1 cellular context compared by ENCODE assay signal in the genomic region with DNA sequence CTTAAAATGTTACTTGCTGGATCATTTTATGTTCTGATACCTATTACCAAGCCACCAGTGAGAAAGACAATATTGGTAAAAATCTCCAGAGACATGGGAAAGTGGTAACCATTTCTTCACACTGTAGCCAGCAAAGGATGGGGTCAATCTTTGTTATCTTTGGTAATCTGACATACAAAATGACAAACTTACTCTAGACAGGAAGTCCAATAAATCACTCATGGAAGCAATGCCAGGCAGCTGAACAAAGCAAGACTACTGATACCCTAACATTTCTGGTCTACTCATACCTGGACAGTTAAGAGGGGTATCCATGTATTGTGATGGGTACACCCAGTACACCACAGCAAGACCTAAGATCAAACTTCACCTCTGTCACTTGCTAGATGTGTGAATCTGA.
TF ChIP-seq lines count a peak whose summit lies in the region.

No MANE protein-coding gene starts in this region.

TF ChIP-seq in K562, 482 proteins besides CTCF, POLR2A, EP300 and RAD21:
- TF ChIP-seq, protein P1, sequence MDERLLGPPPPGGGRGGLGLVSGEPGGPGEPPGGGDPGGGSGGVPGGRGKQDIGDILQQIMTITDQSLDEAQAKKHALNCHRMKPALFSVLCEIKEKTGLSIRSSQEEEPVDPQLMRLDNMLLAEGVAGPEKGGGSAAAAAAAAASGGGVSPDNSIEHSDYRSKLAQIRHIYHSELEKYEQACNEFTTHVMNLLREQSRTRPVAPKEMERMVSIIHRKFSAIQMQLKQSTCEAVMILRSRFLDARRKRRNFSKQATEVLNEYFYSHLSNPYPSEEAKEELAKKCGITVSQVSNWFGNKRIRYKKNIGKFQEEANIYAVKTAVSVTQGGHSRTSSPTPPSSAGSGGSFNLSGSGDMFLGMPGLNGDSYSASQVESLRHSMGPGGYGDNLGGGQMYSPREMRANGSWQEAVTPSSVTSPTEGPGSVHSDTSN (CRISPR knock-in tag; IDR thresholded peaks at IDR 0.05; ENCODE audit: low read depth), result peak; percentile 23; the same call in 1 of the 2 replicates
- TF ChIP-seq, protein P1 (tag; conservative IDR thresholded peaks at IDR 0.05; ENCODE audit: low read depth), result peak; percentile 93
- TF ChIP-seq CBX2 (IDR thresholded peaks at IDR 0.05; ENCODE audit: insufficient read depth, low read length, poor library complexity, severe bottlenecking) (no peak), MEIS2 (IDR thresholded peaks at IDR 0.05; ENCODE audit: partially characterized antibody) (peak; percentile 95), TRIM24 (IDR thresholded peaks at IDR 0.05) (no peak), SP2 (IDR thresholded peaks at IDR 0.05; ENCODE audit: extremely low read depth, low read depth, low read length, poor library complexity, severe bottlenecking) (no peak), ETV1 (tag; conservative IDR thresholded peaks at IDR 0.05; ENCODE audit: low read depth) (peak; percentile 67), TRIM28 (IDR thresholded peaks at IDR 0.05) (no peak), SMARCA5 (IDR thresholded peaks at IDR 0.05) (no peak), SOX6 (IDR thresholded peaks at IDR 0.05) (0 out of 2 replicates have a peak, but pooled peaks have one; percentile 11), GABPA (tag; conservative IDR thresholded peaks at IDR 0.05; ENCODE audit: low read depth) (0 out of 2 replicates have a peak, but pooled peaks have one; percentile 17), ZNF324 (CRISPR knock-in tag; IDR thresholded peaks at IDR 0.05) (no peak), FOXJ3 (CRISPR knock-in tag; IDR thresholded peaks at IDR 0.05) (no peak), CREM (IDR thresholded peaks at IDR 0.05; ENCODE audit: low read depth) (no peak), PURB (CRISPR knock-in tag; IDR thresholded peaks at IDR 0.05; ENCODE audit: low read depth) (no peak)
- TF ChIP-seq, protein P2, sequence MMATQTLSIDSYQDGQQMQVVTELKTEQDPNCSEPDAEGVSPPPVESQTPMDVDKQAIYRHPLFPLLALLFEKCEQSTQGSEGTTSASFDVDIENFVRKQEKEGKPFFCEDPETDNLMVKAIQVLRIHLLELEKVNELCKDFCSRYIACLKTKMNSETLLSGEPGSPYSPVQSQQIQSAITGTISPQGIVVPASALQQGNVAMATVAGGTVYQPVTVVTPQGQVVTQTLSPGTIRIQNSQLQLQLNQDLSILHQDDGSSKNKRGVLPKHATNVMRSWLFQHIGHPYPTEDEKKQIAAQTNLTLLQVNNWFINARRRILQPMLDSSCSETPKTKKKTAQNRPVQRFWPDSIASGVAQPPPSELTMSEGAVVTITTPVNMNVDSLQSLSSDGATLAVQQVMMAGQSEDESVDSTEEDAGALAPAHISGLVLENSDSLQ (IDR thresholded peaks at IDR 0.05), result peak; percentile 85
- TF ChIP-seq, protein P3, sequence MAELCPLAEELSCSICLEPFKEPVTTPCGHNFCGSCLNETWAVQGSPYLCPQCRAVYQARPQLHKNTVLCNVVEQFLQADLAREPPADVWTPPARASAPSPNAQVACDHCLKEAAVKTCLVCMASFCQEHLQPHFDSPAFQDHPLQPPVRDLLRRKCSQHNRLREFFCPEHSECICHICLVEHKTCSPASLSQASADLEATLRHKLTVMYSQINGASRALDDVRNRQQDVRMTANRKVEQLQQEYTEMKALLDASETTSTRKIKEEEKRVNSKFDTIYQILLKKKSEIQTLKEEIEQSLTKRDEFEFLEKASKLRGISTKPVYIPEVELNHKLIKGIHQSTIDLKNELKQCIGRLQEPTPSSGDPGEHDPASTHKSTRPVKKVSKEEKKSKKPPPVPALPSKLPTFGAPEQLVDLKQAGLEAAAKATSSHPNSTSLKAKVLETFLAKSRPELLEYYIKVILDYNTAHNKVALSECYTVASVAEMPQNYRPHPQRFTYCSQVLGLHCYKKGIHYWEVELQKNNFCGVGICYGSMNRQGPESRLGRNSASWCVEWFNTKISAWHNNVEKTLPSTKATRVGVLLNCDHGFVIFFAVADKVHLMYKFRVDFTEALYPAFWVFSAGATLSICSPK (IDR thresholded peaks at IDR 0.05; ENCODE audit: borderline replicate concordance), result no peak
- TF ChIP-seq, protein P4, sequence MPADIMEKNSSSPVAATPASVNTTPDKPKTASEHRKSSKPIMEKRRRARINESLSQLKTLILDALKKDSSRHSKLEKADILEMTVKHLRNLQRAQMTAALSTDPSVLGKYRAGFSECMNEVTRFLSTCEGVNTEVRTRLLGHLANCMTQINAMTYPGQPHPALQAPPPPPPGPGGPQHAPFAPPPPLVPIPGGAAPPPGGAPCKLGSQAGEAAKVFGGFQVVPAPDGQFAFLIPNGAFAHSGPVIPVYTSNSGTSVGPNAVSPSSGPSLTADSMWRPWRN (IDR thresholded peaks at IDR 0.05; ENCODE audit: low read depth), result no peak
